18 cellular contexts compared by ENCODE assay signal in the genomic region with DNA sequence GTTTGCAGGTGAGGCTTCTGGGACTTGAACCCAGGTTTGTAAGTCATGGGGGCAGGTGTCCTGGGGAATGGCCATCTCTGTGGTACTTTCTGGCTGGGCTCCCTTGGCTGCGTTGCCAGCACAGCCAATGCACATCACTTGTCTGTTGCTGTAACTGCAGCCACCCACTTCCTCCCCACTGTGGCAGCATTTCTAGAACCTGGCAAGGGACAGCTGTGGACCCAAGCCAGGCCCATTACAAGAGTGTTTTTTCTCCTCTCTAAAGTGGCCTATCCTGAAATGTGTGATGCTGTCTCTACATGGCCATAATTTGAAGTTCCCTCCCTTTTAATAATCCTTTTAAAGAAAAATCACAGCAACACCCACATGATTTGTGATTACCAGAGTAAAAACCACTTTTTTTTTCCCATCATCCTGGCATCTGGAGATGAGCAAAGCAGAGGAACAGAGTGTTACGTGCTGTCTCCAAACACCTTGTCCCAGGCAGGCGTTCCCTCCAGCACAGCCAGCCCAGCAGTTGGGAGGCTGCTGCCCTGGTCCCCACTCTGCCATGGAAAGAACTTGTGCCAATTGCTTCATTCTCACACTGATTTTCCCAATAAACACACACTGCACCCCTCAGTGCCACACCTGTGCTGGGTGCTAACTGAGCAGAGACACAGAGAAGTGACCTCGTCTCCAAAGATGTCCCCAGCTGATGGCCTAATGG.
A peak's percentile ranks its signal among the peaks of the same experiment; 100 is the strongest.
DNase-seq lines count a peak whose midpoint lies in the region; TF ChIP-seq lines count a peak whose summit lies in the region.
"Had no signal": no experiment of that assay in that cellular context is flagged by ENCODE, and none has a peak within 500 bp of the region (broad histone marks: within the 10 kb centered on the region; RNA-seq: fewer than 3 reads in every experiment).

No MANE protein-coding gene starts in this region.

- DNase-seq in NCI-H446 treated with DMSO at 0.1 percent for 48 hours (lab: John Stamatoyannopoulos, UW) (peak; percentile 54), colonic mucosa (peak; percentile 34), midbrain (lab: John Stamatoyannopoulos, UW) (peak; percentile 33), transverse colon (peak; percentile 22), islet precursor cell (no peak), activated gamma-delta T cell treated with Interleukin-2 at 50 U/mL for 16 hours (no peak)
- DNase-seq in stimulated activated CD4-positive, alpha-beta T cell treated with anti-CD3 and anti-CD28 coated beads, Interleukin-2, amount 100 ng/mL, for 48 hours: no peak
- DNase-seq: activated CD4-positive, alpha-beta T cell treated with anti-CD3 and anti-CD28 coated beads, Interleukin-2, amount 10 ng/mL, durations not matched to agents 7 days and 5 days; activated naive CD4-positive, alpha-beta T cell treated with Interleukin-2 at 50 U/mL for 16 hours; brain microvascular endothelial cell; effector CD8-positive, alpha-beta T cell; H7; naive B cell; NCI-H2107; NCI-H774; RPMI8226; stomach had no signal

- no peak for TF ChIP-seq CTCF in colonic mucosa (IDR thresholded peaks at IDR 0.05)
- no peak for TF ChIP-seq CTCF in transverse colon (IDR thresholded peaks at IDR 0.05)

- H3K4me1 ChIP-seq in colonic mucosa (no peaks in the 10 kb centered on the region), transverse colon (no peaks in the 10 kb centered on the region)
- H3K4me1 ChIP-seq: BLaER1 treated with 17β-estradiol and CSF1 and Interleukin-3, amounts not matched to agents 10 nM and 100 nM had no signal

- H3K27me3 ChIP-seq in colonic mucosa (no peaks in the 10 kb centered on the region), transverse colon (no peaks in the 10 kb centered on the region)
- H3K27me3 ChIP-seq: BLaER1 treated with 17β-estradiol and CSF1 and Interleukin-3, amounts not matched to agents 10 nM and 100 nM; brain microvascular endothelial cell; stomach had no signal

- H3K9me3 ChIP-seq in colonic mucosa (no peaks in the 10 kb centered on the region), transverse colon (no peaks in the 10 kb centered on the region)
- H3K9me3 ChIP-seq: BLaER1 treated with 17β-estradiol and CSF1 and Interleukin-3, amounts not matched to agents 10 nM and 100 nM; stomach had no signal

- H3K27ac ChIP-seq in colonic mucosa (no peak overlapping the region), transverse colon (no peak overlapping the region)
- H3K27ac ChIP-seq: BLaER1 treated with 17β-estradiol and CSF1 and Interleukin-3, amounts not matched to agents 10 nM and 100 nM; brain microvascular endothelial cell had no signal

- 78 to 87% methylated on average over 3 to 4 of the region's 4 CpGs for WGBS in transverse colon (ENCODE audit: low coverage in 1 of 2), 2 donors

- H3K9ac ChIP-seq in colonic mucosa (ENCODE audit: low read depth in 2 of 2, low read length in 2 of 2): no peak overlapping the region
- H3K9ac ChIP-seq: BLaER1 treated with 17β-estradiol and CSF1 and Interleukin-3, amounts not matched to agents 10 nM and 100 nM had no signal

- intact Hi-C loops in colonic mucosa (cut with DNase I): no loop called here
- intact Hi-C loops in transverse colon (cut with DNase I; ENCODE audit: low total_unique reads): no loop called here

- H3K4me3 ChIP-seq in colonic mucosa (no peak overlapping the region), transverse colon (no peak overlapping the region)
- H3K4me3 ChIP-seq: BLaER1 treated with 17β-estradiol and CSF1 and Interleukin-3, amounts not matched to agents 10 nM and 100 nM; stomach had no signal

- no peak for TF ChIP-seq POLR2A in transverse colon (IDR thresholded peaks at IDR 0.05)

- H3K36me3 ChIP-seq in colonic mucosa: no peaks in the 10 kb centered on the region
- no peaks in the 10 kb centered on the region for H3K36me3 ChIP-seq in transverse colon
- H3K36me3 ChIP-seq: BLaER1 treated with 17β-estradiol and CSF1 and Interleukin-3, amounts not matched to agents 10 nM and 100 nM; brain microvascular endothelial cell; stomach had no signal

- TF ChIP-seq EP300 in transverse colon (IDR thresholded peaks at IDR 0.05; ENCODE audit: low read depth): no peak

- in situ Hi-C loops in transverse colon (cut with MboI; ENCODE audit: low pct_ligation_motif_present in 1 of 4, low pct_unique_long_range_greater_than_20kb in 1 of 4, low sequenced_read_pairs in 3 of 4): no loop called here

Comparison
In these comparisons a context has a peak if more than half of its experiments do, and no peak if none do; other contexts are left out.
1. DNase-seq: peak in NCI-H446 treated with DMSO at 0.1 percent for 48 hours (single experiment), colonic mucosa (single experiment), midbrain (single experiment) and transverse colon (single experiment); none in islet precursor cell (single experiment), activated gamma-delta T cell treated with Interleukin-2 at 50 U/mL for 16 hours (single experiment) and stimulated activated CD4-positive, alpha-beta T cell treated with anti-CD3 and anti-CD28 coated beads, Interleukin-2, amount 100 ng/mL, for 48 hours (0 of 2).